ENCODE assay signal across 23 cellular contexts in genomic region chr4:6753891-6754290, GRCh38.
"Had no signal": no experiment of that assay in that cellular context is flagged by ENCODE, and none has a peak within 500 bp of the region (broad histone marks: within the 10 kb centered on the region; RNA-seq: fewer than 3 reads in every experiment).

No MANE protein-coding gene starts in this region.

- DNase-seq: activated CD4-positive, alpha-beta T cell treated with anti-CD3 and anti-CD28 coated beads for 4 hours; activated CD4-positive, alpha-beta T cell treated with anti-CD3 and anti-CD28 coated beads, Interleukin-2, amount 50 U/mL, for 4 hours; activated naive CD4-positive, alpha-beta T cell treated with Interleukin-2 at 50 U/mL for 16 hours; activated naive CD8-positive, alpha-beta T cell treated with anti-CD3 and anti-CD28 coated beads for 36 hours; activated T-cell treated with anti-CD3 and anti-CD28 coated beads for 4 hours; activated T-cell treated with anti-CD3 and anti-CD28 coated beads, Interleukin-2, amount 50 U/mL, for 72 hours; brain microvascular endothelial cell; cortex of kidney; left colon; midbrain; naive thymus-derived CD4-positive, alpha-beta T cell; occipital lobe; stimulated activated CD4-positive, alpha-beta T cell treated with anti-CD3 and anti-CD28 coated beads, Interleukin-2, amount 100 ng/mL, for 48 hours; stimulated activated naive CD4-positive, alpha-beta T cell treated with Interleukin-2 at 50 U/mL for 16 hours had no signal

- H3K4me3 ChIP-seq: gastroesophageal sphincter, hepatocyte, right atrium auricular region, tibial nerve had no signal

- H3K27me3 ChIP-seq: brain microvascular endothelial cell, gastroesophageal sphincter, hepatocyte, right atrium auricular region, tibial nerve had no signal

- ATAC-seq: activated T-cell treated with anti-CD3 and anti-CD28 coated beads, Interleukin-2, amount 50 U/mL, for 72 hours; gastroesophageal sphincter; left colon; naive thymus-derived CD4-positive, alpha-beta T cell had no signal

- H3K9me3 ChIP-seq: gastroesophageal sphincter, right atrium auricular region, tibial nerve had no signal

- FAIRE-seq: astrocyte, endothelial cell of umbilical vein, keratinocyte, TTC549 had no signal

- H3K4me2 ChIP-seq: hepatocyte had no signal

- H3K27ac ChIP-seq: brain microvascular endothelial cell, gastroesophageal sphincter, hepatocyte, right atrium auricular region, VCaP had no signal

- H3K36me3 ChIP-seq: brain microvascular endothelial cell, gastroesophageal sphincter, right atrium auricular region, tibial nerve had no signal

- H2AFZ ChIP-seq: hepatocyte had no signal

- H3K79me2 ChIP-seq: hepatocyte had no signal
